In the genomic region with DNA sequence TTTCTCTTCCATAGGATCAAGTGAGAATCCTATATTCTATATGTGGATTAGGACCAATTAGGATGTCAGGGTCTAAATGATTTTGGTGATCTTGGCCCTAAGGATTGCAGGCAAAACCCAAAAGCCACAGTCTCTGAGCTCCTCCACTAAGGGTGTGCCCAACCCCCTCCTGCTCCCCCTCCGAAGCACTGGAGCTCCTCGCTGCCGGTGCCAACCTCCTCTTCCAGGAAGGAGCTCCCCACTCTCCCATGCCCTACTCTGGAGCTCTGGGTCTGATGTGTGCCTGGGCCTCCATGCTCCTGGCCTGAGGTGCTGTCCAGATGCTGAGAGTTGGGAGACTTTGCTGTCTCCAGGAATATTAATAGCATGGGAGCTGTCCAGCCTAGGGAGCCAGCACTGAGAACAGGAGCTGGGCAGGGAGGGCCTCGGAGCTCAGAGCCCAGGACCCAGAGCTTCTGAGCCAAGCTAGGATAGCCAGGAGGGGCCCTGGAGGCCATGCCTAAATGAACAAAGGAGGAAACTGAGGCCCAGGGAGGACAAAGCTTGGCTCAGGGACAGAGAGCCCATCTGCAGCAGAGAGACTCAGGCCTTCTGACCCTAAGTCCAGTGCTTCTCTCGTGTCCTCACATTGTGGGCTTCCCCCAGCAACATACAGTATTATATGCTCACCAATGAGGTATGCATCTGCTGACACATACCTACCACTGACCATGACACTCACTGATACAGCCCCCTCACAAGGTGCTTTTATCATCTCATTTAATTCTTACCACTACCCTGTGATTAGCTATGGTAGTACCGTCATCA, we compare ENCODE assay signal across 9 cellular contexts. TPM values are rescaled to one million over a fixed set of nuclear protein-coding genes. Genes with fewer than 3 reads are reported as not detected.
DNase-seq lines count a peak whose midpoint lies in the region; ATAC-seq and TF ChIP-seq lines count a peak whose summit lies in the region.
"Had no signal": no experiment of that assay in that cellular context is flagged by ENCODE, and none has a peak within 500 bp of the region (broad histone marks: within the 10 kb centered on the region; RNA-seq: fewer than 3 reads in every experiment).

No MANE protein-coding gene starts in this region.

- no peak for TF ChIP-seq POLR2A in suprapubic skin (IDR thresholded peaks at IDR 0.05)

- DNase-seq in HEK293T (ENCODE audit: extremely low spot score), result peak; percentile 42
- peak; percentile 66 for DNase-seq in T1000 (lab: John Stamatoyannopoulos, UW)
- DNase-seq in foreskin keratinocyte, result peak; percentile 44 to 69
- DNase-seq in skeletal muscle cell (ENCODE audit: low read depth), result peak; percentile 49
- DNase-seq in suprapubic skin (ENCODE audit: low spot score in 2 of 2), result no peak
- no peak for DNase-seq in midbrain (lab: John Stamatoyannopoulos, UW)
- DNase-seq: activated CD8-positive, alpha-beta memory T cell treated with anti-CD3 and anti-CD28 coated beads, Interleukin-2, amount 50 U/mL, for 4 hours had no signal

- no peak overlapping the region for H3K27ac ChIP-seq in foreskin keratinocyte
- no peak overlapping the region for H3K27ac ChIP-seq in suprapubic skin

- 74% methylated on average over 5 of the region's 6 CpGs for WGBS in suprapubic skin

- ATAC-seq in foreskin keratinocyte (peak; percentile 87), HG02840 (IDR thresholded peaks at IDR 0.05; ENCODE audit: low FRiP score, unreplicated experiment) (no peak), GM21447 (IDR thresholded peaks at IDR 0.05; ENCODE audit: unreplicated experiment) (no peak)

- H3K27me3 ChIP-seq in foreskin keratinocyte, result no peaks in the 10 kb centered on the region
- H3K27me3 ChIP-seq in suprapubic skin, result no peaks in the 10 kb centered on the region

- CTCF ChIA-PET in HEK293T (lab: Yijun Ruan, JAX), result no interaction called here

- H3K36me3 ChIP-seq in suprapubic skin, result no peaks in the 10 kb centered on the region

- POLR2A ChIA-PET in HEK293T (lab: Yijun Ruan, JAX), result no interaction called here

- H3K4me3 ChIP-seq in skeletal muscle cell (ENCODE audit: low read depth, low read length), result no peak overlapping the region
- no peak overlapping the region for H3K4me3 ChIP-seq in suprapubic skin

- no peak for TF ChIP-seq EP300 in suprapubic skin (IDR thresholded peaks at IDR 0.05)

- H3K4me1 ChIP-seq in foreskin keratinocyte (no peaks in the 10 kb centered on the region), suprapubic skin (no peaks in the 10 kb centered on the region)

- no peak for TF ChIP-seq CTCF in foreskin keratinocyte (conservative IDR thresholded peaks at IDR 0.05)
- TF ChIP-seq CTCF in suprapubic skin (IDR thresholded peaks at IDR 0.05), result no peak

- H3K9me3 ChIP-seq in suprapubic skin, result no peaks in the 10 kb centered on the region

TF ChIP-seq in HEK293T, 16 proteins besides CTCF, POLR2A, EP300 and RAD21:
- no peak for TF ChIP-seq BHLHE40 (IDR thresholded peaks at IDR 0.05; ENCODE audit: borderline replicate concordance)

RNA-seq across cellular contexts. Expression of a gene that starts 36.9 kb away (rescaled TPM):
- 30.5 and 34.4 TPM in 2 replicates for total RNA-seq in foreskin keratinocyte
- 5.7 and 6.5 TPM in 2 replicates for polyA plus RNA-seq in foreskin keratinocyte
- 100 to 1,000 TPM in 3 of 4 donors, 10 to 100 TPM in 1; 74.2 to 155 (median 112) TPM for total RNA-seq in suprapubic skin

Comparison
In these comparisons a context has a peak if more than half of its experiments do, and no peak if none do; other contexts are left out.
1. DNase-seq: peak in HEK293T (single experiment), T1000 (single experiment), foreskin keratinocyte (2 of 2) and skeletal muscle cell (single experiment); none in suprapubic skin (0 of 2) and midbrain (single experiment).